Comparison of ENCODE assay signal across 7 cellular contexts in the genomic region with DNA sequence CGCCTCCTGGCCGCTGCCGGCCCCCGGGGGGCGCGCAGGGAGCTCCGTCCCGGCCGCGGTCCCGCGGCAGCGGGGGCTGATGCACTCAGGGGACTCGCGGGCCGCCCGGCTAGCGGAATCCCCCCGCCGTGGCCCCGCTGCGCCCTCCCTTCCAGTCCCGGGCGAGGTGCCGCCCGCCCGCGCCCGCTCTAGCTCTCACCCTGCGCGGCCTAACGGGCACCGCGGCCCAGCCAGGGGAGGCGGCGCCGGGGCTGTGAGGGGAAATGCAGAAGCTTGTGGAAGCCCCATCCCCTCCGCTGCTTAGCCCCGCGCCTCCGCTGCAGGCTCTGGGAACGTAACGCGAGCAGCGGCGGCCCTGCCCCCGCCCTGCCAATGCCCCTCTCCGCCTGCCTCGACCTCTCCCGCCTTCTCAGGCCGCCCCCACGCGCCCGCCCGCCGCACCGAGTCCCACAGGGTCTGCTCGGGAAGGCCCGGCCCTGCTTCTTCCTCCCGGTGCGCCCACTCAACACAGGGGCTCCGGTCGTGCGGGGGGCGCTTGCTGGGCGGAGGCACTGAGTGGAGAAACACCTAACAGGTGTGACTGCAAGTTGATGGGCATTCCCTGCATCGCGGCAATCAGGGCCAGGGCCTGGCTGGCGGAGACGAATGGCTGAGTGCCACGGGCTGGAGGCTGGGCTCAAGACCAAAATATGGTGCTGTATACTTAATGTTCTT. TPM values are rescaled to one million over a fixed set of nuclear protein-coding genes. Genes with fewer than 3 reads are reported as not detected.
A peak's percentile ranks its signal among the peaks of the same experiment; 100 is the strongest.
DNase-seq lines count a peak whose midpoint lies in the region; ATAC-seq, FAIRE-seq and TF ChIP-seq lines count a peak whose summit lies in the region.

No MANE protein-coding gene starts in this region.

- ATAC-seq in GM19372 (IDR thresholded peaks at IDR 0.05; ENCODE audit: low read depth, unreplicated experiment) (peak; percentile 25), GM18519 (IDR thresholded peaks at IDR 0.05; ENCODE audit: low FRiP score, unreplicated experiment) (no peak)

- CTCF ChIA-PET in endothelial cell of umbilical vein (lab: Charles Lee), result interaction anchor here (1.0 to 1.3 kb wide), 5 partner anchors 12 to 94 kb away, joined by 3 to 7 read pairs (median 3); no protein-coding TSS in a partner anchor
- CTCF ChIA-PET in activated CD4-positive, alpha-beta T cell treated with anti-CD3 and anti-CD28 coated beads, Interleukin-2, amount 10 ng/mL, durations not matched to agents 7 days and 5 days (lab: Charles Lee), result no interaction called here

- no peak for TF ChIP-seq POLR2A in endothelial cell of umbilical vein (IDR thresholded peaks at IDR 0.05; ENCODE audit: low read depth, low read length)

- H3K9me3 ChIP-seq in endothelial cell of umbilical vein (replicated peaks; ENCODE audit: control insufficient read depth, insufficient read depth, low read length), result no peaks in the 10 kb centered on the region
- H3K9me3 ChIP-seq in muscle layer of duodenum (ENCODE audit: control insufficient read depth in 1 of 2, low read length in 2 of 2), result no peaks in the 10 kb centered on the region

- intact Hi-C loops in endothelial cell of umbilical vein (cut with micrococcal nuclease), result loop anchor here (5.0 kb wide), 1 partner anchor 754 kb away; no protein-coding TSS in a partner anchor

- H4K20me1 ChIP-seq in endothelial cell of umbilical vein (replicated peaks; ENCODE audit: control insufficient read depth, extremely low read depth, insufficient read depth, low read length), result peaks cover 2% of the 10 kb centered on the region

- peak overlapping the region; percentile 34 for H2AFZ ChIP-seq in endothelial cell of umbilical vein (ENCODE audit: low read depth, low read length)

- no peak overlapping the region for H3K4me3 Mint-ChIP-seq in activated CD4-positive, alpha-beta T cell treated with anti-CD3 and anti-CD28 coated beads, Interleukin-2, amount 10 ng/mL, durations not matched to agents 7 days and 5 days

- no peak for FAIRE-seq in endothelial cell of umbilical vein (lab: Jason Lieb, UNC)

- no TSS peak for BruUV-seq in endothelial cell of umbilical vein (replicated peaks; lab: Mats Ljungman, UMichigan)

- H3K4me1 Mint-ChIP-seq in activated CD4-positive, alpha-beta T cell treated with anti-CD3 and anti-CD28 coated beads, Interleukin-2, amount 10 ng/mL, durations not matched to agents 7 days and 5 days, result peaks cover 4% of the 10 kb centered on the region

- H3K27ac ChIP-seq in endothelial cell of umbilical vein (ENCODE audit: insufficient read depth, low read depth, low read length), result no peak overlapping the region
- no peak overlapping the region for H3K27ac ChIP-seq in muscle layer of duodenum (ENCODE audit: low read length)

- H3K4me2 ChIP-seq in endothelial cell of umbilical vein (ENCODE audit: insufficient read depth, low read length), result peak overlapping the region; percentile 64

- no peaks in the 10 kb centered on the region for H3K9me3 Mint-ChIP-seq in activated CD4-positive, alpha-beta T cell treated with anti-CD3 and anti-CD28 coated beads, Interleukin-2, amount 10 ng/mL, durations not matched to agents 7 days and 5 days

- peaks cover 36 to 71% of the 10 kb centered on the region in 2 experiments for H3K27me3 ChIP-seq in endothelial cell of umbilical vein (ENCODE audit: control insufficient read depth in 2 of 2, insufficient read depth in 2 of 2, low read length in 2 of 2)
- H3K27me3 ChIP-seq in muscle layer of duodenum (ENCODE audit: low read depth, low read length), result peaks cover 10% of the 10 kb centered on the region

- H3K79me2 ChIP-seq in endothelial cell of umbilical vein (ENCODE audit: control insufficient read depth, insufficient read depth, low read length), result no peaks in the 10 kb centered on the region

- no peaks in the 10 kb centered on the region for H3K9me1 ChIP-seq in endothelial cell of umbilical vein (replicated peaks; ENCODE audit: control insufficient read depth, extremely low read depth, insufficient read depth, low read length)

- peaks cover 53% of the 10 kb centered on the region for H3K27me3 Mint-ChIP-seq in activated CD4-positive, alpha-beta T cell treated with anti-CD3 and anti-CD28 coated beads, Interleukin-2, amount 10 ng/mL, durations not matched to agents 7 days and 5 days

- no peak for TF ChIP-seq CTCF in endothelial cell of umbilical vein (IDR thresholded peaks at IDR 0.05; ENCODE audit: extremely low read depth in 1 of 2, insufficient read depth in 1 of 2, low read depth in 1 of 2, low read length in 2 of 2)

- H3K36me3 ChIP-seq in endothelial cell of umbilical vein (ENCODE audit: control insufficient read depth in 2 of 2, extremely low read depth in 1 of 2, insufficient read depth in 2 of 2, low read length in 2 of 2) (no peaks in the 10 kb centered on the region), muscle layer of duodenum (ENCODE audit: control insufficient read depth in 1 of 2, insufficient read depth in 2 of 2, low read length in 2 of 2) (no peaks in the 10 kb centered on the region)

- H3K27ac Mint-ChIP-seq in activated CD4-positive, alpha-beta T cell treated with anti-CD3 and anti-CD28 coated beads, Interleukin-2, amount 10 ng/mL, durations not matched to agents 7 days and 5 days, result no peak overlapping the region

- peak overlapping the region in 2 of 3 experiments; percentile 21 to 28 for H3K4me3 ChIP-seq in endothelial cell of umbilical vein (replicated peaks in 1 of 3; ENCODE audit: insufficient read depth in 1 of 3, low read depth in 1 of 3, low read length in 3 of 3)
- H3K4me3 ChIP-seq in muscle layer of duodenum (ENCODE audit: low read depth in 1 of 2, low read length in 2 of 2), result peak overlapping the region; percentile 28 to 79

- H3K9ac ChIP-seq in endothelial cell of umbilical vein (replicated peaks; ENCODE audit: extremely low read depth, insufficient read depth, low read length), result no peak overlapping the region

- peak; percentile 29 to 34 for DNase-seq in NCI-H1930 (lab: John Stamatoyannopoulos, UW)
- DNase-seq in endothelial cell of umbilical vein (ENCODE audit: low read depth, low spot score), result no peak
- no peak for DNase-seq in NCI-H2107 treated with DMSO at 0.1 percent for 48 hours (lab: John Stamatoyannopoulos, UW; ENCODE audit: unreplicated experiment)
- no peak for DNase-seq in activated CD4-positive, alpha-beta T cell treated with anti-CD3 and anti-CD28 coated beads, Interleukin-2, amount 10 ng/mL, durations not matched to agents 7 days and 5 days

- dilution Hi-C loops in endothelial cell of umbilical vein (cut with MboI; ENCODE audit: extremely low pct_ligation_motif_present, low sequenced_read_pairs), result no loop called here

- H3K36me3 Mint-ChIP-seq in activated CD4-positive, alpha-beta T cell treated with anti-CD3 and anti-CD28 coated beads, Interleukin-2, amount 10 ng/mL, durations not matched to agents 7 days and 5 days (ENCODE audit: low read depth), result no peaks in the 10 kb centered on the region

- POLR2A ChIA-PET in endothelial cell of umbilical vein (lab: Charles Lee), result no interaction called here
- POLR2A ChIA-PET in activated CD4-positive, alpha-beta T cell treated with anti-CD3 and anti-CD28 coated beads, Interleukin-2, amount 10 ng/mL, durations not matched to agents 7 days and 5 days (lab: Charles Lee), result no interaction called here

- peaks cover 10% of the 10 kb centered on the region for H3K4me1 ChIP-seq in endothelial cell of umbilical vein (ENCODE audit: control insufficient read depth, extremely low read depth, insufficient read depth, low read length)
- H3K4me1 ChIP-seq in muscle layer of duodenum (ENCODE audit: control insufficient read depth in 1 of 2, insufficient read depth in 2 of 2, low read length in 2 of 2), result peaks cover 0 to 12% of the 10 kb centered on the region in 2 donors

TF ChIP-seq in endothelial cell of umbilical vein, 7 proteins besides CTCF, POLR2A, EP300 and RAD21:
- TF ChIP-seq POLR2AphosphoS5 (IDR thresholded peaks at IDR 0.05; ENCODE audit: insufficient read depth, low read depth, low read length), result no peak
- TF ChIP-seq EZH2 (IDR thresholded peaks at IDR 0.05; ENCODE audit: borderline replicate concordance, low read depth, low read length, severe bottlenecking), result no peak
- no peak for TF ChIP-seq MYC (IDR thresholded peaks at IDR 0.05; ENCODE audit: low read depth, low read length)
- TF ChIP-seq JUN (IDR thresholded peaks at IDR 0.05; ENCODE audit: borderline replicate concordance, insufficient read depth, insufficient read length, low read depth), result no peak
- no peak for TF ChIP-seq GATA2 (IDR thresholded peaks at IDR 0.05; ENCODE audit: insufficient read depth, insufficient read length, low read depth, low read length)
- TF ChIP-seq FOS (IDR thresholded peaks at IDR 0.05; ENCODE audit: borderline replicate concordance, insufficient read depth, low read length), result no peak
- TF ChIP-seq, protein P1, sequence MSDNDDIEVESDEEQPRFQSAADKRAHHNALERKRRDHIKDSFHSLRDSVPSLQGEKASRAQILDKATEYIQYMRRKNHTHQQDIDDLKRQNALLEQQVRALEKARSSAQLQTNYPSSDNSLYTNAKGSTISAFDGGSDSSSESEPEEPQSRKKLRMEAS (IDR thresholded peaks at IDR 0.05; ENCODE audit: insufficient read depth, insufficient read length), result no peak

RNA-seq across cellular contexts. Expression of a gene that starts 0.4 kb away (rescaled TPM):
- not detected in 2 replicates for total RNA-seq in endothelial cell of umbilical vein
- not detected in 2 replicates for polyA plus RNA-seq in endothelial cell of umbilical vein
- not detected in 2 replicates for polyA plus RNA-seq in endothelial cell of umbilical vein (2011; cell fraction: cytosol; rRNA removed)
- not detected in 2 replicates for polyA plus RNA-seq in endothelial cell of umbilical vein (2011; cell fraction: nucleus; rRNA removed)
- polyA plus RNA-seq in endothelial cell of umbilical vein (2012), result not detected in 2 replicates
- not detected in 2 replicates for polyA minus RNA-seq in endothelial cell of umbilical vein
- polyA minus RNA-seq in endothelial cell of umbilical vein (2011; cell fraction: cytosol; rRNA and poly(A)+ RNA removed), result not detected
- polyA minus RNA-seq in endothelial cell of umbilical vein (2011; cell fraction: nucleus; rRNA and poly(A)+ RNA removed), result not detected in 2 replicates
- not detected for total RNA-seq in activated CD4-positive, alpha-beta T cell treated with anti-CD3 and anti-CD28 coated beads, Interleukin-2, amount 10 ng/mL, durations not matched to agents 7 days and 5 days

Comparison
In these comparisons a context has a peak if more than half of its experiments do, and no peak if none do; other contexts are left out.
1. DNase-seq: peak in NCI-H1930 (2 of 2); none in endothelial cell of umbilical vein (single experiment), NCI-H2107 treated with DMSO at 0.1 percent for 48 hours (single experiment) and activated CD4-positive, alpha-beta T cell treated with anti-CD3 and anti-CD28 coated beads, Interleukin-2, amount 10 ng/mL, durations not matched to agents 7 days and 5 days (single experiment).